ENCODE assay signal across 20 cellular contexts in genomic region chr6:43265564-43265963, GRCh38. TPM values are rescaled to one million over a fixed set of nuclear protein-coding genes. Genes with fewer than 3 reads are reported as not detected.
DNase-seq lines count a peak whose midpoint lies in the region; ATAC-seq and TF ChIP-seq lines count a peak whose summit lies in the region.
"Had no signal": no experiment of that assay in that cellular context is flagged by ENCODE, and none has a peak within 500 bp of the region (broad histone marks: within the 10 kb centered on the region; RNA-seq: fewer than 3 reads in every experiment).

No MANE protein-coding gene starts in this region.

- H3K18ac ChIP-seq in neuronal stem cell (ENCODE audit: low read length) = no peak overlapping the region

- no peaks in the 10 kb centered on the region for H3K9me3 Mint-ChIP-seq in GM23338
- H3K9me3 Mint-ChIP-seq: CD4-positive, alpha-beta memory T cell; H9; IgD-negative memory B cell had no signal

- H3K9me3 ChIP-seq in OCI-LY3 (ENCODE audit: insufficient read depth, low read length) = no peaks in the 10 kb centered on the region
- no peaks in the 10 kb centered on the region for H3K9me3 ChIP-seq in neuronal stem cell (replicated peaks in 1 of 2; ENCODE audit: control insufficient read depth in 2 of 2, insufficient read depth in 1 of 2, low read depth in 1 of 2, low read length in 2 of 2)
- H3K9me3 ChIP-seq: BLaER1 had no signal

- H2AFZ ChIP-seq in GM23338 = no peak overlapping the region
- H2AFZ ChIP-seq in OCI-LY3 (ENCODE audit: low read depth, low read length) = no peak overlapping the region
- H2AFZ ChIP-seq in neuronal stem cell (ENCODE audit: low read length) = no peak overlapping the region

- H3K4me2 ChIP-seq in GM23338 = no peak overlapping the region
- no peak overlapping the region for H3K4me2 ChIP-seq in OCI-LY3 (ENCODE audit: low read length)
- no peak overlapping the region for H3K4me2 ChIP-seq in neuronal stem cell (ENCODE audit: insufficient read depth, low read length, poor library complexity, severe bottlenecking)
- H3K4me2 ChIP-seq: BLaER1 had no signal

- peaks cover 41% of the 10 kb centered on the region for H3K27me3 Mint-ChIP-seq in GM23338 (ENCODE audit: insufficient read depth, low read depth, poor library complexity)

- ATAC-seq in GM23338 (no peak), left lobe of liver (peak; percentile 5), foreskin keratinocyte (no peak), HG03378 (IDR thresholded peaks at IDR 0.05; ENCODE audit: unreplicated experiment) (no peak)

- no peak overlapping the region for H2AK5ac ChIP-seq in neuronal stem cell (ENCODE audit: low read depth, low read length)

- H3K4me1 ChIP-seq in GM23338 (ENCODE audit: insufficient read depth) (peaks cover 13% of the 10 kb centered on the region), OCI-LY3 (ENCODE audit: low read length) (peaks cover 43% of the 10 kb centered on the region), neuronal stem cell (ENCODE audit: control insufficient read depth in 2 of 2, insufficient read depth in 1 of 2, low read depth in 1 of 2, low read length in 2 of 2) (peaks cover 14 to 19% of the 10 kb centered on the region in 2 donors), foreskin keratinocyte (no peaks in the 10 kb centered on the region)

- no peaks in the 10 kb centered on the region for H4K20me1 ChIP-seq in GM23338 (replicated peaks; ENCODE audit: insufficient read depth)
- no peaks in the 10 kb centered on the region for H4K20me1 ChIP-seq in OCI-LY3 (ENCODE audit: insufficient read depth, low read length)
- H4K20me1 ChIP-seq: BLaER1 had no signal

- H3K27ac ChIP-seq in GM23338 (ENCODE audit: low read depth) (no peak overlapping the region), OCI-LY3 (ENCODE audit: low read length) (no peak overlapping the region), neuronal stem cell (replicated peaks; ENCODE audit: low read length) (no peak overlapping the region), foreskin keratinocyte (no peak overlapping the region)
- H3K27ac ChIP-seq: BLaER1 had no signal

- H3K27me3 ChIP-seq in GM23338 (ENCODE audit: insufficient read depth) = peaks cover 29% of the 10 kb centered on the region
- peaks cover 9% of the 10 kb centered on the region; the same call in 1 of the 2 replicates for H3K27me3 ChIP-seq in OCI-LY3 (ENCODE audit: low read depth, low read length)
- peaks cover 0 to 4% (median 0%) of the 10 kb centered on the region in 3 experiments for H3K27me3 ChIP-seq in neuronal stem cell (ENCODE audit: control insufficient read depth in 3 of 3, insufficient read depth in 3 of 3, low read depth in 1 of 3, low read length in 3 of 3)
- H3K27me3 ChIP-seq in foreskin keratinocyte = peaks cover 36% of the 10 kb centered on the region

- H3K9ac ChIP-seq in OCI-LY3 (ENCODE audit: low read length) (no peak overlapping the region), neuronal stem cell (ENCODE audit: low read depth, low read length, poor library complexity) (no peak overlapping the region)
- H3K9ac ChIP-seq: BLaER1 had no signal

- no peak overlapping the region for H3K4me3 Mint-ChIP-seq in GM23338
- H3K4me3 Mint-ChIP-seq: CD14-positive monocyte; CD4-positive, alpha-beta memory T cell; H9; IgD-negative memory B cell had no signal

- H3K79me2 ChIP-seq in GM23338 (replicated peaks; ENCODE audit: insufficient read depth) (no peaks in the 10 kb centered on the region), OCI-LY3 (ENCODE audit: low read length) (no peaks in the 10 kb centered on the region)

- H2BK12ac ChIP-seq in neuronal stem cell (ENCODE audit: low read length) = no peak overlapping the region

- H2BK120ac ChIP-seq in neuronal stem cell (ENCODE audit: low read depth, low read length) = no peak overlapping the region

- peak overlapping the region; percentile 47 for H3K14ac ChIP-seq in neuronal stem cell (ENCODE audit: low read length)

- peaks cover 32% of the 10 kb centered on the region for H3K4me1 Mint-ChIP-seq in GM23338

- H3K36me3 ChIP-seq in GM23338 (ENCODE audit: insufficient read depth) (no peaks in the 10 kb centered on the region), OCI-LY3 (replicated peaks; ENCODE audit: low read depth, low read length) (no peaks in the 10 kb centered on the region), neuronal stem cell (replicated peaks in 1 of 2; ENCODE audit: control insufficient read depth in 2 of 2, insufficient read depth in 2 of 2, low read length in 2 of 2) (no peaks in the 10 kb centered on the region)
- H3K36me3 ChIP-seq: BLaER1 had no signal

- no peak overlapping the region for H3K27ac Mint-ChIP-seq in GM23338
- H3K27ac Mint-ChIP-seq: CD14-positive monocyte had no signal

- no peak overlapping the region for H4K8ac ChIP-seq in neuronal stem cell (ENCODE audit: low read depth, low read length)

- peak; percentile 14 for DNase-seq in GM23338 (ENCODE audit: low spot score)
- peak; percentile 67 for DNase-seq in left lobe of liver (ENCODE audit: low spot score)
- no peak for DNase-seq in neuronal stem cell (ENCODE audit: low spot score)
- DNase-seq in SW 1271 (lab: John Stamatoyannopoulos, UW) = no peak
- DNase-seq in foreskin keratinocyte = no peak
- DNase-seq: 8988T; CD4-positive, alpha-beta memory T cell; DMS153; DMS79; GDM1; GOT3; H9 had no signal

- H3K79me1 ChIP-seq in neuronal stem cell (ENCODE audit: low read depth, low read length) = no peaks in the 10 kb centered on the region

- no peaks in the 10 kb centered on the region for H3K9me2 ChIP-seq in GM23338 (ENCODE audit: insufficient read depth)

- H3K23ac ChIP-seq in neuronal stem cell (ENCODE audit: low read depth, low read length, poor library complexity) = no peak overlapping the region

- no peak overlapping the region for H2BK15ac ChIP-seq in neuronal stem cell (ENCODE audit: low read length)

- TF ChIP-seq CTCF in GM23338 (conservative IDR thresholded peaks at IDR 0.05; ENCODE audit: low read depth in 2 of 2) = peak in 1 of 2 experiments; percentile 54; a peak in 2 of 4 replicates
- peak; percentile 22; the same call in 1 of the 2 replicates for TF ChIP-seq CTCF in OCI-LY3 (IDR thresholded peaks at IDR 0.05; ENCODE audit: low read depth, low read length)
- TF ChIP-seq CTCF in foreskin keratinocyte (conservative IDR thresholded peaks at IDR 0.05) = no peak

- H3K4ac ChIP-seq in neuronal stem cell (ENCODE audit: low read length) = no peak overlapping the region

- H3F3A ChIP-seq in GM23338 (replicated peaks; ENCODE audit: low read depth) = no peaks in the 10 kb centered on the region

- no peak overlapping the region for H3K4me3 ChIP-seq in GM23338
- no peak overlapping the region for H3K4me3 ChIP-seq in OCI-LY3 (ENCODE audit: low read length)
- no peak overlapping the region for H3K4me3 ChIP-seq in neuronal stem cell (ENCODE audit: low read length in 2 of 2)
- H3K4me3 ChIP-seq: BLaER1 had no signal

- no peaks in the 10 kb centered on the region for H3K36me3 Mint-ChIP-seq in GM23338 (ENCODE audit: low read depth)
- H3K36me3 Mint-ChIP-seq: CD14-positive monocyte; CD4-positive, alpha-beta memory T cell; IgD-negative memory B cell had no signal

- no CpG with 5 or more reads among the region's 6 CpGs for WGBS in neuronal stem cell (ENCODE audit: extremely low coverage in 2 of 2, insufficient read length in 2 of 2, insufficient replicate concordance in 1 of 2), 2 donors

- H2BK5ac ChIP-seq in neuronal stem cell (ENCODE audit: low read length) = no peak overlapping the region

- H4K91ac ChIP-seq in neuronal stem cell (ENCODE audit: low read depth, low read length, poor library complexity) = no peak overlapping the region

TF ChIP-seq in GM23338, 12 proteins besides CTCF, POLR2A, EP300 and RAD21:
- TF ChIP-seq JUNB (IDR thresholded peaks at IDR 0.05; ENCODE audit: unreplicated experiment) = no peak

RNA-seq across cellular contexts. Expression of gene TTBK1, which starts 22.3 kb away (rescaled TPM):
- total RNA-seq in GM23338 (2014; rRNA removed; shearing (Covaris generic)) = 1.1 and 1.2 TPM in 2 replicates
- polyA plus RNA-seq in GM23338 (2016; fragmentation: Nextera tagmentation; extraction: Ambion mirVana) (0.14 and 0.29 TPM in 2 replicates), foreskin keratinocyte (0.02 and 0.06 TPM in 2 replicates)
- total RNA-seq in left lobe of liver (2.0 TPM), foreskin keratinocyte (0.03 and 0.04 TPM in 2 replicates)
- polyA plus RNA-seq in neuronal stem cell (2013, experiment 1 of 2) = 1.5 TPM
- 1.5 TPM for polyA plus RNA-seq in neuronal stem cell (2013, experiment 2 of 2)
- total RNA-seq: A673, Daoy had no signal
- polyA plus RNA-seq: AG04450; CD14-positive monocyte; CD4-positive, alpha-beta memory T cell had no signal

RNA-seq across cellular contexts. Expression of gene SLC22A7, which starts 32.5 kb away (rescaled TPM):
- not detected in 2 replicates for total RNA-seq in GM23338 (2014; rRNA removed; shearing (Covaris generic))
- 0.14 and 0.31 TPM in 2 replicates for polyA plus RNA-seq in GM23338 (2016; fragmentation: Nextera tagmentation; extraction: Ambion mirVana)
- total RNA-seq in left lobe of liver = 269 TPM
- polyA plus RNA-seq in neuronal stem cell (2013, experiment 1 of 2) = 0.01 TPM
- polyA plus RNA-seq in neuronal stem cell (2013, experiment 2 of 2) = not detected
- not detected in 2 replicates for total RNA-seq in foreskin keratinocyte
- not detected in 2 replicates for polyA plus RNA-seq in foreskin keratinocyte
- total RNA-seq: A673; CD4-positive, alpha-beta memory T cell; Daoy; H9 had no signal
- polyA plus RNA-seq: AG04450; CD14-positive monocyte; CD4-positive, alpha-beta memory T cell; IgD-negative memory B cell had no signal

RNA-seq across cellular contexts. Expression of gene DNPH1, which starts 36.3 kb away (rescaled TPM):
- 18.0 and 29.2 TPM in 2 replicates for total RNA-seq in GM23338 (2014; rRNA removed; shearing (Covaris generic))
- polyA plus RNA-seq in GM23338 (2016; fragmentation: Nextera tagmentation; extraction: Ambion mirVana) (43.4 and 50.0 TPM in 2 replicates), foreskin keratinocyte (147 and 170 TPM in 2 replicates)
- total RNA-seq in left lobe of liver (80.4 TPM), foreskin keratinocyte (82.3 and 89.4 TPM in 2 replicates)
- 110 TPM for polyA plus RNA-seq in neuronal stem cell (2013, experiment 1 of 2)
- polyA plus RNA-seq in neuronal stem cell (2013, experiment 2 of 2) = 110 TPM

RNA-seq across cellular contexts. Expression of gene CRIP3, which starts 43.1 kb away (rescaled TPM):
- total RNA-seq in GM23338 (2014; rRNA removed; shearing (Covaris generic)) = 18.8 and 22.0 TPM in 2 replicates
- polyA plus RNA-seq in GM23338 (2016; fragmentation: Nextera tagmentation; extraction: Ambion mirVana) (36.0 and 39.9 TPM in 2 replicates), foreskin keratinocyte (0.25 and 0.37 TPM in 2 replicates)
- total RNA-seq in left lobe of liver (8.4 TPM), foreskin keratinocyte (0.25 TPM in 1 of 2 replicates, not detected in the other)
- 25.5 TPM for polyA plus RNA-seq in neuronal stem cell (2013, experiment 1 of 2)
- 24.5 TPM for polyA plus RNA-seq in neuronal stem cell (2013, experiment 2 of 2)
- polyA plus RNA-seq: AG04450; CD4-positive, alpha-beta memory T cell had no signal

Comparison
In these comparisons a context has a peak if more than half of its experiments do, and no peak if none do; other contexts are left out.
1. DNase-seq: peak in GM23338 (single experiment) and left lobe of liver (single experiment); none in neuronal stem cell (single experiment), SW 1271 (0 of 2) and foreskin keratinocyte (0 of 2).
2. RNA of gene SLC22A7, which starts 32.5 kb away (total RNA-seq): 269 TPM in left lobe of liver (single experiment); not detected in GM23338 and not detected in foreskin keratinocyte; every median in the first group is over 100 times any median in the second.